ENCODE assay signal across 13 cellular contexts in the genomic region with DNA sequence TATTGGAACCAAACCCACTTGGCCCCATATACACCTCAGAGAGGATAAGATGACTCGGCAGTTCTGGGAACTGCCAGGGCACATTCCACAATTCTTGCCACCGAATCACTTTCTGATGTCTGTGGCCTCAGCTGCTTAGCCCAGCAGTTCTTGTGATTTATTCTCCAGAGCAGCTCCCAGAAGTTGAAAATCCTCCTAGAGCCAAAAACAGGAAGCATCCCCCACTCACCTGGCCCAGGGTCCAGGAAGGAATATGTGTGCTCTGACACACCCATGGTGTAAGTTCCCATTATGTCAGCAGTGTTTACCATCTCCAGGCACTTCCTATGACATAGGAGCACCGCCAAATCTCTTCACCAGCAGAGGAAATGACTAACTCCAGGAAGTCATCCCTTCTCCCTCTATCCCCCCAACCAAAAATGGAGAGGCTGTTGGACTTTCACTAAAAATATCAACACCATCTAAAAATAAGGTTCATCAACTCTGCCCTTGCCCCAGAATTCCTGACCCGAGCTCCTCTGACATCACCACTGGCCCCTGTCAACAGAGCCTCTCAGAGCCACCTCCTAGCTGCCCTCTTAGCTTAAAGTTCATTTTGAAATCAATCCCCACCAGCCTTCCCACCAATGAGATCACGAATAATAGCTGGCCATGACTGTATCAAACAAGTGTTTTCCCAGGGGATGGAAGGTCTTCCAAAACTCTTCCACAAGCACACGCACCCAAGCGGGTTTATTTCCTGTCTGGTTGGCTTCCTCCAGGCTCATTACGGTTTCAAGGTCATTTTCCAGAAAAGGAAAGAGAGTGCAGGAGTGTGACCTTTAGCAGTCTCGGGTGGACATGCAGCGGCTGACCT.
DNase-seq lines count a peak whose midpoint lies in the region; ATAC-seq and TF ChIP-seq lines count a peak whose summit lies in the region.
"Had no signal": no experiment of that assay in that cellular context is flagged by ENCODE, and none has a peak within 500 bp of the region (broad histone marks: within the 10 kb centered on the region; RNA-seq: fewer than 3 reads in every experiment).

No MANE protein-coding gene starts in this region.

- WGBS in esophagus, 2 donors: 59 to 60% methylated on average over 10 of the region's 10 CpGs

- H3K36me3 Mint-ChIP-seq in osteocyte (ENCODE audit: unreplicated experiment): no peaks in the 10 kb centered on the region
- H3K36me3 Mint-ChIP-seq: naive thymus-derived CD4-positive, alpha-beta T cell had no signal

- H3K4me1 ChIP-seq in ACC112 (ENCODE audit: control insufficient read depth, insufficient read depth, low read length, unreplicated experiment) (peaks cover 15% of the 10 kb centered on the region), esophagus (ENCODE audit: control insufficient read depth in 2 of 2, insufficient read depth in 2 of 2, low read length in 1 of 2) (no peaks in the 10 kb centered on the region)

- no peak for TF ChIP-seq CTCF in osteocyte (IDR thresholded peaks at IDR 0.05)

- H3K4me3 ChIP-seq in ACC112 (ENCODE audit: low read depth, low read length) (no peak overlapping the region), esophagus (ENCODE audit: low read depth in 1 of 2, low read length in 2 of 2) (no peak overlapping the region)
- H3K4me3 ChIP-seq: upper lobe of left lung had no signal

- no peaks in the 10 kb centered on the region for H3K27me3 Mint-ChIP-seq in osteocyte (ENCODE audit: unreplicated experiment)

- no peaks in the 10 kb centered on the region for H3K9me3 ChIP-seq in esophagus (ENCODE audit: control insufficient read depth in 2 of 2, insufficient read depth in 1 of 2, low read depth in 1 of 2, low read length in 1 of 2)
- H3K9me3 ChIP-seq: upper lobe of left lung had no signal

- no peak overlapping the region for H3K27ac Mint-ChIP-seq in osteocyte (ENCODE audit: unreplicated experiment)
- H3K27ac Mint-ChIP-seq: B cell; naive thymus-derived CD4-positive, alpha-beta T cell had no signal

- H3K4me1 Mint-ChIP-seq in osteocyte (ENCODE audit: unreplicated experiment): peaks cover 13% of the 10 kb centered on the region

- H3K27me3 ChIP-seq in ACC112 (ENCODE audit: insufficient read depth, low read length): no peaks in the 10 kb centered on the region
- H3K27me3 ChIP-seq in esophagus (ENCODE audit: control insufficient read depth in 1 of 2, insufficient read depth in 2 of 2, low read length in 2 of 2): no peaks in the 10 kb centered on the region
- H3K27me3 ChIP-seq: brain microvascular endothelial cell, upper lobe of left lung had no signal

- ATAC-seq in HG03469 (IDR thresholded peaks at IDR 0.05; ENCODE audit: unreplicated experiment) (no peak), HG03175 (IDR thresholded peaks at IDR 0.05; ENCODE audit: unreplicated experiment) (no peak)
- ATAC-seq: naive thymus-derived CD4-positive, alpha-beta T cell had no signal

- no peaks in the 10 kb centered on the region for H3K79me2 ChIP-seq in ACC112 (ENCODE audit: control insufficient read depth, insufficient read depth, low read length, unreplicated experiment)

- H3K36me3 ChIP-seq in ACC112 (ENCODE audit: insufficient read depth, low read length): no peaks in the 10 kb centered on the region
- H3K36me3 ChIP-seq in esophagus (ENCODE audit: control insufficient read depth in 2 of 2, insufficient read depth in 2 of 2, low read length in 1 of 2): no peaks in the 10 kb centered on the region
- H3K36me3 ChIP-seq: brain microvascular endothelial cell, upper lobe of left lung had no signal

- no peak overlapping the region for H3K4me3 Mint-ChIP-seq in osteocyte (ENCODE audit: unreplicated experiment)
- H3K4me3 Mint-ChIP-seq: B cell; naive thymus-derived CD4-positive, alpha-beta T cell had no signal

- no peaks in the 10 kb centered on the region for H3K9me3 Mint-ChIP-seq in osteocyte (ENCODE audit: unreplicated experiment)
- H3K9me3 Mint-ChIP-seq: naive thymus-derived CD4-positive, alpha-beta T cell had no signal

- peak; percentile 8 for DNase-seq in NCI-H69 (lab: John Stamatoyannopoulos, UW)
- DNase-seq in myocyte (ENCODE audit: low read depth): peak; percentile 23
- DNase-seq in osteocyte (ENCODE audit: extremely low spot score, unreplicated experiment): no peak
- no peak for DNase-seq in cortex of kidney (lab: John Stamatoyannopoulos, UW)
- DNase-seq: brain microvascular endothelial cell; KBM-7; naive thymus-derived CD4-positive, alpha-beta T cell; upper lobe of left lung had no signal

- peak overlapping the region; percentile 4 for H2AFZ ChIP-seq in ACC112 (ENCODE audit: low read length, unreplicated experiment)

- H3K27ac ChIP-seq in ACC112 (ENCODE audit: low read depth, low read length) (peak overlapping the region; percentile 24; the same call in 1 of the 2 replicates), esophagus (ENCODE audit: low read depth in 2 of 2, low read length in 1 of 2) (peak overlapping the region; percentile 0 to 37)
- H3K27ac ChIP-seq: brain microvascular endothelial cell had no signal

Comparison
In these comparisons a context has a peak if more than half of its experiments do, and no peak if none do; other contexts are left out.
1. DNase-seq: peak in NCI-H69 (single experiment) and myocyte (single experiment); none in osteocyte (single experiment) and cortex of kidney (single experiment).